Comparison of ENCODE assay signal across 1 cellular context in genomic region chr11:14980854-14981253, GRCh38.
TF ChIP-seq lines count a peak whose summit lies in the region.

No MANE protein-coding gene starts in this region.

TF ChIP-seq in IMR-90, 13 proteins besides CTCF, POLR2A, EP300 and RAD21 (continued from another document):
- TF ChIP-seq MXI1 (IDR thresholded peaks at IDR 0.05; ENCODE audit: borderline replicate concordance, low read depth, low read length) = no peak
- no peak for TF ChIP-seq CHD1 (IDR thresholded peaks at IDR 0.05; ENCODE audit: low read depth, low read length)
- 0 out of 2 replicates have a peak, but pooled peaks have one; percentile 18 for TF ChIP-seq MAFK (IDR thresholded peaks at IDR 0.05; ENCODE audit: low read depth, low read length)
